8 cellular contexts compared by ENCODE assay signal in genomic region chr12:49369723-49370145, GRCh38. TPM values are rescaled to one million over a fixed set of nuclear protein-coding genes. Genes with fewer than 3 reads are reported as not detected.
A peak's percentile ranks its signal among the peaks of the same experiment; 100 is the strongest.
DNase-seq lines count a peak whose midpoint lies in the region; ATAC-seq and TF ChIP-seq lines count a peak whose summit lies in the region.

No MANE protein-coding gene starts in this region.

- no peak overlapping the region for H3K27ac Mint-ChIP-seq in activated CD4-positive, alpha-beta T cell treated with anti-CD3 and anti-CD28 coated beads for 36 hours
- no peak overlapping the region for H3K27ac Mint-ChIP-seq in T-helper 2 cell treated with Interferon-gamma antibody and Interleukin-4, amounts not matched to agents 5 μg/mL and 100 μg/mL, for 36 hours

- H3K9me3 Mint-ChIP-seq in activated CD4-positive, alpha-beta T cell treated with anti-CD3 and anti-CD28 coated beads for 36 hours (ENCODE audit: low read depth): no peaks in the 10 kb centered on the region
- no peaks in the 10 kb centered on the region for H3K9me3 Mint-ChIP-seq in T-helper 2 cell treated with Interferon-gamma antibody and Interleukin-4, amounts not matched to agents 5 μg/mL and 100 μg/mL, for 36 hours

- H3K4me3 Mint-ChIP-seq in activated CD4-positive, alpha-beta T cell treated with anti-CD3 and anti-CD28 coated beads for 36 hours: no peak overlapping the region
- H3K4me3 Mint-ChIP-seq in T-helper 2 cell treated with Interferon-gamma antibody and Interleukin-4, amounts not matched to agents 5 μg/mL and 100 μg/mL, for 36 hours: no peak overlapping the region

- H3K9me3 ChIP-seq in stomach: no peaks in the 10 kb centered on the region

- peak; percentile 61 for DNase-seq in activated CD4-positive, alpha-beta T cell treated with anti-CD3 and anti-CD28 coated beads for 36 hours
- DNase-seq in activated CD4-positive, alpha-beta T cell treated with anti-CD3 and anti-CD28 coated beads, Interleukin-2, amount 50 U/mL, for 4 hours: no peak
- peak; percentile 51 for DNase-seq in Jurkat, Clone E6-1 (ENCODE audit: low read depth, low spot score)
- peak; percentile 33 for DNase-seq in T-helper 2 cell treated with Interferon-gamma antibody and Interleukin-4, amounts not matched to agents 5 μg/mL and 100 μg/mL, for 36 hours (ENCODE audit: low spot score)
- DNase-seq in foreskin fibroblast: peak in 1 of 2 donors; percentile 64
- peak; percentile 43 for DNase-seq in stomach
- no peak for DNase-seq in mucosa of gallbladder (ENCODE audit: low spot score)

- no peaks in the 10 kb centered on the region for H3K27me3 ChIP-seq in stomach

- H3K36me3 ChIP-seq in stomach: peaks cover 0 to 11% (median 5%) of the 10 kb centered on the region in 4 donors

- H3K36me3 Mint-ChIP-seq in activated CD4-positive, alpha-beta T cell treated with anti-CD3 and anti-CD28 coated beads for 36 hours (ENCODE audit: low read depth): peaks cover 2% of the 10 kb centered on the region
- peaks cover 5% of the 10 kb centered on the region for H3K36me3 Mint-ChIP-seq in T-helper 2 cell treated with Interferon-gamma antibody and Interleukin-4, amounts not matched to agents 5 μg/mL and 100 μg/mL, for 36 hours (ENCODE audit: low read depth)

- H3K27ac ChIP-seq in stomach: peak overlapping the region in 4 of 5 donors; percentile 50 to 97 (median 79)

- peaks cover 22 to 40% (median 29%) of the 10 kb centered on the region in 4 donors for H3K4me1 ChIP-seq in stomach

- CTCF ChIA-PET in activated CD4-positive, alpha-beta T cell treated with anti-CD3 and anti-CD28 coated beads for 36 hours (lab: Charles Lee): interaction anchor here (0.6 to 6.2 kb wide), 7 partner anchors 11 to 145 kb away, joined by 3 to 64 read pairs (median 3); partner anchors contain the start of gene DNAJC22

- POLR2A ChIA-PET in activated CD4-positive, alpha-beta T cell treated with anti-CD3 and anti-CD28 coated beads for 36 hours (lab: Charles Lee): no interaction called here

- H3K4me1 Mint-ChIP-seq in activated CD4-positive, alpha-beta T cell treated with anti-CD3 and anti-CD28 coated beads for 36 hours: peaks cover 25% of the 10 kb centered on the region
- H3K4me1 Mint-ChIP-seq in T-helper 2 cell treated with Interferon-gamma antibody and Interleukin-4, amounts not matched to agents 5 μg/mL and 100 μg/mL, for 36 hours (ENCODE audit: low read depth): peaks cover 41% of the 10 kb centered on the region

- 20 to 36% (median 25%) methylated on average over 5 of the region's 5 CpGs for WGBS in stomach, 5 donors

- no peak overlapping the region for H3K4me3 ChIP-seq in Jurkat, Clone E6-1 (ENCODE audit: low read length)
- H3K4me3 ChIP-seq in foreskin fibroblast (ENCODE audit: low read depth in 1 of 2, low read length in 2 of 2) (peak overlapping the region in 1 of 2 donors; percentile 19), stomach (no peak overlapping the region)

- H3K27me3 Mint-ChIP-seq in activated CD4-positive, alpha-beta T cell treated with anti-CD3 and anti-CD28 coated beads for 36 hours: no peaks in the 10 kb centered on the region
- no peaks in the 10 kb centered on the region for H3K27me3 Mint-ChIP-seq in T-helper 2 cell treated with Interferon-gamma antibody and Interleukin-4, amounts not matched to agents 5 μg/mL and 100 μg/mL, for 36 hours (ENCODE audit: low read depth)

- no peak for TF ChIP-seq EP300 in stomach (IDR thresholded peaks at IDR 0.05)

- no peak for ATAC-seq in activated CD4-positive, alpha-beta T cell treated with anti-CD3 and anti-CD28 coated beads for 36 hours
- ATAC-seq in GM21423 (IDR thresholded peaks at IDR 0.05; ENCODE audit: unreplicated experiment): peak; percentile 46

- TF ChIP-seq CTCF in foreskin fibroblast (IDR thresholded peaks at IDR 0.05; ENCODE audit: low read depth, low read length) (peak; percentile 29), stomach (IDR thresholded peaks at IDR 0.05) (peak in 3 of 7 experiments; percentile 15 to 36 (median 26))

- TF ChIP-seq POLR2A in stomach (IDR thresholded peaks at IDR 0.05): no peak

- intact Hi-C loops in activated CD4-positive, alpha-beta T cell treated with anti-CD3 and anti-CD28 coated beads for 36 hours (cut with DNase I, micrococcal nuclease): loop anchor here in 1 of 2 experiments (5.0 kb wide), 1 partner anchor 198 kb away; the partner anchor contains the start of gene MCRS1
- intact Hi-C loops in stomach (cut with DNase I; ENCODE audit: low total_unique reads): no loop called here

RNA-seq across cellular contexts. Expression of gene SPATS2, which starts 2.5 kb away (rescaled TPM):
- 10 to 100 TPM; 10.6 to 18.8 TPM for total RNA-seq in activated CD4-positive, alpha-beta T cell treated with anti-CD3 and anti-CD28 coated beads for 36 hours
- polyA plus RNA-seq in Jurkat, Clone E6-1 (2012; ENCODE audit: insufficient read depth, insufficient read length): 19.5 TPM
- total RNA-seq in stomach (100 to 1,000 TPM in 1 of 5 donors, 10 to 100 TPM in 4; 14.8 to 194 (median 24.8) TPM), mucosa of gallbladder (32.1 TPM)
- polyA plus RNA-seq in stomach: 10 to 100 TPM in 2 of 3 donors, 1 to 10 TPM in 1; 8.0 to 15.9 (median 14.4) TPM

RNA-seq across cellular contexts. Expression of gene DNAJC22, which starts 23.0 kb away (rescaled TPM):
- total RNA-seq in activated CD4-positive, alpha-beta T cell treated with anti-CD3 and anti-CD28 coated beads for 36 hours: under 1 TPM in 1 of 2 experiments, not detected in 1; 0.05 TPM
- polyA plus RNA-seq in Jurkat, Clone E6-1 (2012; ENCODE audit: insufficient read depth, insufficient read length): 1.00 TPM
- total RNA-seq in stomach (10 to 100 TPM in 2 of 5 donors, 1 to 10 TPM in 2, not detected in 1; 3.1 to 54.7 (median 13.9) TPM), mucosa of gallbladder (73.7 TPM)
- 1 to 10 TPM; 1.5 to 1.6 (median 1.5) TPM for polyA plus RNA-seq in stomach

RNA-seq across cellular contexts. Expression of gene C1QL4, which starts 32.7 kb away (rescaled TPM):
- not detected for total RNA-seq in activated CD4-positive, alpha-beta T cell treated with anti-CD3 and anti-CD28 coated beads for 36 hours
- polyA plus RNA-seq in Jurkat, Clone E6-1 (2012; ENCODE audit: insufficient read depth, insufficient read length): 2.5 TPM
- total RNA-seq in stomach (not detected), mucosa of gallbladder (0.12 TPM)
- not detected for polyA plus RNA-seq in stomach

RNA-seq across cellular contexts. Expression of gene TROAP, which starts 46.7 kb away (rescaled TPM):
- 10 to 100 TPM; 64.5 to 84.3 TPM for total RNA-seq in activated CD4-positive, alpha-beta T cell treated with anti-CD3 and anti-CD28 coated beads for 36 hours
- 88.3 TPM for polyA plus RNA-seq in Jurkat, Clone E6-1 (2012; ENCODE audit: insufficient read depth, insufficient read length)
- total RNA-seq in stomach (10 to 100 TPM in 2 of 5 donors, 1 to 10 TPM in 3; 1.4 to 54.2 (median 8.5) TPM), mucosa of gallbladder (2.0 TPM)
- polyA plus RNA-seq in stomach: 10 to 100 TPM in 1 of 3 donors, 1 to 10 TPM in 2; 3.2 to 15.7 (median 8.9) TPM

Comparison
In these comparisons a context has a peak if more than half of its experiments do, and no peak if none do; other contexts are left out.
1. DNase-seq: peak in activated CD4-positive, alpha-beta T cell treated with anti-CD3 and anti-CD28 coated beads for 36 hours (single experiment), Jurkat, Clone E6-1 (single experiment), T-helper 2 cell treated with Interferon-gamma antibody and Interleukin-4, amounts not matched to agents 5 μg/mL and 100 μg/mL, for 36 hours (single experiment) and stomach (single experiment); none in activated CD4-positive, alpha-beta T cell treated with anti-CD3 and anti-CD28 coated beads, Interleukin-2, amount 50 U/mL, for 4 hours (0 of 2) and mucosa of gallbladder (single experiment).